8 cellular contexts compared by ENCODE assay signal in the genomic region with DNA sequence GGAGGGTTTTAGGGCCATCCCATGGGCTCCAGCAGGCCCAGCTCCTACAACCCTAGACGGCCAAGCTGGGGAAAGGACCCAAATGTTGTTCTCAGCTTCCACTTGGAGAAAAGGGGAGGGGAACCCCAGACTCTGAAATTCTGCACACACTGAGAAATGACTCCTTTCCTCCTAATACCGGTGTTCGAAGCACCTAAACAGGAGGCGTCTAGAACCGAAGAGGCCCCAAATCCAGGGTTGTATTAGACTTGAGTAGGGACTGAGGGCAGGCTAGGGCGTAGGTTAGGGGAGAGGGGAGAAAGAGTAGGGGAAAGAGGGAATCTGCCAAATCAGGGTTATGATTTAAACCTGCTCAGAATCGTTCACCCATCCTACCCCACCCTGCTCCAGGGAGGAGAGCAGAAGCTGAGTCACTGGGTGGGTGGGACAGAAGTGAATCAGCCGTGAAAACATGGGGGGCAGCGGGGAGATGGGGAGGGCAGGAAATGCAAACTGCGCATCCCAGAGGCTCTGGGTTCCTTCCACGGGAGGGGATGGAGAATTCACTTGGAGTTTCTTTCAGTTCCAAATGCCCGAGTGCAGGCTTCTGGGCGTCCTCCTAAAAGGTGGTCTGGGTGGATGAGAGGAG. TPM values are rescaled to one million over a fixed set of nuclear protein-coding genes. Genes with fewer than 3 reads are reported as not detected.
A peak's percentile ranks its signal among the peaks of the same experiment; 100 is the strongest.
DNase-seq lines count a peak whose midpoint lies in the region; ATAC-seq and TF ChIP-seq lines count a peak whose summit lies in the region.

No MANE protein-coding gene starts in this region.

- H3K27me3 Mint-ChIP-seq in chondrocyte (ENCODE audit: low read depth), result no peaks in the 10 kb centered on the region

- H3K27ac ChIP-seq in RWPE1 (peak overlapping the region; percentile 100), temporal lobe (ENCODE audit: low read depth, low read length) (peak overlapping the region; percentile 84)

- CTCF ChIA-PET in RWPE1 (lab: Yijun Ruan, JAX), result interaction anchor here (0.6 to 8.1 kb wide), 19 partner anchors 12 to 204 kb away, joined by 3 to 132 read pairs (median 3); a partner anchor contains a TSS

- H3K4me3 Mint-ChIP-seq in chondrocyte (ENCODE audit: unreplicated experiment), result peak overlapping the region; percentile 76

- DNase-seq in ELR (ENCODE audit: low read depth), result peak; percentile 93
- peak; percentile 90 for DNase-seq in RWPE1 (ENCODE audit: low spot score)
- DNase-seq in chondrocyte (ENCODE audit: low spot score), result no peak
- peak in 1 of 2 donors; percentile 90 for DNase-seq in lower leg skin (ENCODE audit: low spot score in 2 of 2)
- DNase-seq in NCI-H526 treated with DMSO at 0.1 percent for 48 hours (lab: John Stamatoyannopoulos, UW), result no peak

- POLR2A ChIA-PET in RWPE1 (lab: Yijun Ruan, JAX; ENCODE audit: low non-redundant PET), result no interaction called here

- H3K4me1 Mint-ChIP-seq in chondrocyte (ENCODE audit: low read depth), result peaks cover 24% of the 10 kb centered on the region

- H3K36me3 Mint-ChIP-seq in chondrocyte (ENCODE audit: low read depth), result no peaks in the 10 kb centered on the region

- ATAC-seq in GM18520 (IDR thresholded peaks at IDR 0.05; ENCODE audit: unreplicated experiment) (no peak), GM18502 (IDR thresholded peaks at IDR 0.05; ENCODE audit: poor library complexity, unreplicated experiment) (no peak)

- 27 to 31% methylated on average over 13 of the region's 13 CpGs for WGBS in lower leg skin, 2 donors

- no peak for TF ChIP-seq POLR2A in lower leg skin (IDR thresholded peaks at IDR 0.05)

- peak overlapping the region; percentile 93 for H3K27ac Mint-ChIP-seq in chondrocyte (ENCODE audit: unreplicated experiment)

- H3K9me3 Mint-ChIP-seq in chondrocyte (ENCODE audit: low read depth), result no peaks in the 10 kb centered on the region

- H3K4me3 ChIP-seq in lower leg skin (ENCODE audit: low read depth, poor library complexity, severe bottlenecking), result peak overlapping the region; percentile 56

- TF ChIP-seq CTCF in RWPE1 (conservative IDR thresholded peaks at IDR 0.05; ENCODE audit: low read depth) (no peak), chondrocyte (IDR thresholded peaks at IDR 0.05) (no peak), lower leg skin (IDR thresholded peaks at IDR 0.05) (no peak)

- intact Hi-C loops in lower leg skin (cut with DNase I; ENCODE audit: low total_unique reads), result no loop called here

RNA-seq across cellular contexts. Expression of a gene that starts 1.0 kb away (rescaled TPM):
- total RNA-seq in chondrocyte, result 7.0 to 10.0 TPM (median 8.9 TPM) in 3 replicates
- total RNA-seq in lower leg skin, result 100 to 1,000 TPM in 1 of 4 donors, 10 to 100 TPM in 3; 22.0 to 508 (median 68.9) TPM
- total RNA-seq in temporal lobe, result 6.4 TPM

RNA-seq across cellular contexts. Expression of a gene that starts 4.8 kb away (rescaled TPM):
- not detected in 3 replicates for total RNA-seq in chondrocyte
- total RNA-seq in lower leg skin, result under 1 TPM in 2 of 4 donors, not detected in 2; 0.26 to 0.63 TPM
- total RNA-seq in temporal lobe, result not detected

RNA-seq across cellular contexts. Expression of a gene that starts 19.3 kb away (rescaled TPM):
- 37.1 to 40.2 TPM (median 38.5 TPM) in 3 replicates for total RNA-seq in chondrocyte
- total RNA-seq in lower leg skin, result 10 to 100 TPM; 21.0 to 39.5 (median 28.4) TPM
- 22.9 TPM for total RNA-seq in temporal lobe

RNA-seq across cellular contexts. Expression of a gene that starts 48.6 kb away (rescaled TPM):
- total RNA-seq in chondrocyte (104 to 107 TPM (median 105 TPM) in 3 replicates), lower leg skin (10 to 100 TPM; 21.8 to 87.1 (median 65.9) TPM), temporal lobe (13.5 TPM)

Comparison
In these comparisons a context has a peak if more than half of its experiments do, and no peak if none do; other contexts are left out.
1. DNase-seq: peak in ELR (single experiment) and RWPE1 (single experiment); none in chondrocyte (single experiment) and NCI-H526 treated with DMSO at 0.1 percent for 48 hours (single experiment).